ENCODE assay signal across 25 cellular contexts in genomic region chr10:2898509-2898860, GRCh38.
"Had no signal": no experiment of that assay in that cellular context is flagged by ENCODE, and none has a peak within 500 bp of the region (broad histone marks: within the 10 kb centered on the region; RNA-seq: fewer than 3 reads in every experiment).

No MANE protein-coding gene starts in this region.

- DNase-seq: activated B cell treated with CpG ODN at 0.5 μM for 24 hours; activated CD4-positive, alpha-beta memory T cell treated with anti-CD3 and anti-CD28 coated beads, Interleukin-2, amount 10 ng/mL, durations not matched to agents 7 days and 5 days; activated CD4-positive, alpha-beta T cell treated with anti-CD3 and anti-CD28 coated beads for 1 hour; activated CD4-positive, alpha-beta T cell treated with anti-CD3 and anti-CD28 coated beads, Interleukin-2, amount 10 ng/mL, durations not matched to agents 7 days and 5 days; activated gamma-delta T cell; activated T-cell treated with anti-CD3 and anti-CD28 coated beads for 4 hours; amygdala; NCI-H1092 treated with DMSO at 0.1 percent for 48 hours; NCI-H1417 treated with DMSO at 0.1 percent for 48 hours; NCI-H1694; NCI-H2029; NCI-H510A treated with DMSO at 0.1 percent for 48 hours; NCI-H69; SIG-M5; T-helper 17 cell; T-helper 9 cell had no signal

- ATAC-seq: PC-3, T-helper 17 cell had no signal

- H3K4me3 Mint-ChIP-seq: activated B cell treated with CpG ODN at 0.5 μM for 24 hours; activated CD4-positive, alpha-beta memory T cell treated with anti-CD3 and anti-CD28 coated beads, Interleukin-2, amount 10 ng/mL, durations not matched to agents 7 days and 5 days; activated CD4-positive, alpha-beta T cell treated with anti-CD3 and anti-CD28 coated beads, Interleukin-2, amount 10 ng/mL, durations not matched to agents 7 days and 5 days; activated naive CD4-positive, alpha-beta T cell treated with anti-CD3 and anti-CD28 coated beads for 36 hours; activated naive CD8-positive, alpha-beta T cell; activated T-helper 17 cell treated with anti-CD3 and anti-CD28 coated beads, Interleukin-2, amount 50 U/mL, for 72 hours; brain; central memory CD8-positive, alpha-beta T cell; T-helper 17 cell had no signal

- H3K27ac Mint-ChIP-seq: activated B cell treated with CpG ODN at 0.5 μM for 24 hours; activated CD4-positive, alpha-beta memory T cell treated with anti-CD3 and anti-CD28 coated beads, Interleukin-2, amount 10 ng/mL, durations not matched to agents 7 days and 5 days; activated CD4-positive, alpha-beta T cell treated with anti-CD3 and anti-CD28 coated beads, Interleukin-2, amount 10 ng/mL, durations not matched to agents 7 days and 5 days; activated naive CD4-positive, alpha-beta T cell treated with anti-CD3 and anti-CD28 coated beads for 36 hours; activated naive CD8-positive, alpha-beta T cell; activated T-helper 17 cell treated with anti-CD3 and anti-CD28 coated beads, Interleukin-2, amount 50 U/mL, for 72 hours; T-helper 17 cell had no signal

- FAIRE-seq: astrocyte, K562, RCC 7860 had no signal

- H3K9me3 Mint-ChIP-seq: activated B cell treated with CpG ODN at 0.5 μM for 24 hours; activated CD4-positive, alpha-beta memory T cell treated with anti-CD3 and anti-CD28 coated beads, Interleukin-2, amount 10 ng/mL, durations not matched to agents 7 days and 5 days; activated CD4-positive, alpha-beta T cell treated with anti-CD3 and anti-CD28 coated beads, Interleukin-2, amount 10 ng/mL, durations not matched to agents 7 days and 5 days; activated naive CD4-positive, alpha-beta T cell treated with anti-CD3 and anti-CD28 coated beads for 36 hours; activated T-helper 17 cell treated with anti-CD3 and anti-CD28 coated beads, Interleukin-2, amount 50 U/mL, for 72 hours; brain; central memory CD8-positive, alpha-beta T cell had no signal

- H3K4me3 ChIP-seq: K562 had no signal

- H3K4me1 Mint-ChIP-seq: activated B cell treated with CpG ODN at 0.5 μM for 24 hours; activated T-helper 17 cell treated with anti-CD3 and anti-CD28 coated beads, Interleukin-2, amount 50 U/mL, for 72 hours; central memory CD8-positive, alpha-beta T cell; T-helper 17 cell had no signal

- H3K36me3 Mint-ChIP-seq: activated naive CD8-positive, alpha-beta T cell; brain had no signal
